15 cellular contexts compared by ENCODE assay signal in genomic region chr5:173680660-173681242, GRCh38.
DNase-seq lines count a peak whose midpoint lies in the region; ATAC-seq, FAIRE-seq and TF ChIP-seq lines count a peak whose summit lies in the region.
"Had no signal": no experiment of that assay in that cellular context is flagged by ENCODE, and none has a peak within 500 bp of the region (broad histone marks: within the 10 kb centered on the region; RNA-seq: fewer than 3 reads in every experiment).

No MANE protein-coding gene starts in this region.

- ATAC-seq in GM18907 (IDR thresholded peaks at IDR 0.05; ENCODE audit: unreplicated experiment) (peak; percentile 79), GM21737 (IDR thresholded peaks at IDR 0.05; ENCODE audit: unreplicated experiment) (peak; percentile 71), HG03342 (IDR thresholded peaks at IDR 0.05; ENCODE audit: unreplicated experiment) (peak; percentile 63)

- peaks cover 2% of the 10 kb centered on the region for H3K9me3 Mint-ChIP-seq in nephron

- TF ChIP-seq CTCF in nephron (IDR thresholded peaks at IDR 0.05; ENCODE audit: unreplicated experiment in 3 of 3) = no peak

- DNase-seq in effector CD8-positive, alpha-beta T cell (lab: John Stamatoyannopoulos, UW) = no peak
- DNase-seq in frontal cortex (ENCODE audit: low spot score in 2 of 2) = no peak
- DNase-seq in activated CD4-positive, CD25-positive, alpha-beta regulatory T cell treated with anti-CD3 and anti-CD28 coated beads, Interleukin-2, amount 50 U/mL, for 72 hours = no peak
- no peak for DNase-seq in NCI-H1092 (lab: John Stamatoyannopoulos, UW)
- DNase-seq: CD8-positive, alpha-beta memory T cell; central memory CD4-positive, alpha-beta T cell; left cardiac atrium; NCI-H1417; PC-9 had no signal

- no peak for FAIRE-seq in frontal cortex (lab: Jason Lieb, UNC)
- FAIRE-seq: TTC549, urothelium cell line had no signal

- no peak overlapping the region for H3K4me3 Mint-ChIP-seq in nephron
- H3K4me3 Mint-ChIP-seq: CD8-positive, alpha-beta memory T cell had no signal

- H3K36me3 Mint-ChIP-seq in nephron (ENCODE audit: low read depth) = no peaks in the 10 kb centered on the region
- H3K36me3 Mint-ChIP-seq: CD8-positive, alpha-beta memory T cell had no signal

- H3K27ac Mint-ChIP-seq in nephron = peak overlapping the region in 2 of 3 experiments; percentile 18 to 71
- H3K27ac Mint-ChIP-seq: CD8-positive, alpha-beta memory T cell had no signal

- peaks cover 17% of the 10 kb centered on the region for H3K27me3 Mint-ChIP-seq in nephron (ENCODE audit: low read depth)

- H3K4me1 Mint-ChIP-seq in nephron = peaks cover 13% of the 10 kb centered on the region
- H3K4me1 Mint-ChIP-seq: CD8-positive, alpha-beta memory T cell had no signal
